25 cellular contexts compared by ENCODE assay signal in the genomic region with DNA sequence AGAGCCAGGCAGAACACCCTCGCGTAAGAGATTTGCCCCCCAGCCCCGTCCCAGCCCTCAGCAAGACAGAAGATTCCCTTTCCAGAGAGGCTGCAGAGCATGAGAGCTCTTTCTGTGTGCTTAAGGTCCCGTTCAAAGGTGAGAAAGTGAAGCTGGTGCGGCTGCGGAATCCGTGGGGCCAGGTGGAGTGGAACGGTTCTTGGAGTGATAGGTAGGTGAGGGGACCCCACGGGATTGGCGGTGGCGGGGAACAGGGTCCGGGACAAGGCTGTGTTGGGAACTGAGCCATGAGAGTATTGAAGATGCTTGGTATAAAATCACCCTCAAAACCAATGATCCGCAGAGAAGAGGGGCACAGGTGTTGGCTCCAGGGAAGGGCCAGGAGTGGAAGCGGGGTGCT.
"Had no signal": no experiment of that assay in that cellular context is flagged by ENCODE, and none has a peak within 500 bp of the region (broad histone marks: within the 10 kb centered on the region; RNA-seq: fewer than 3 reads in every experiment).

No MANE protein-coding gene starts in this region.

- H3K27me3 ChIP-seq: brain microvascular endothelial cell, cardiac muscle cell, SJSA1 had no signal

- H3K4me3 Mint-ChIP-seq: activated CD8-positive, alpha-beta T cell treated with anti-CD3 and anti-CD28 coated beads for 36 hours; activated naive CD8-positive, alpha-beta T cell; activated T-cell treated with anti-CD3 and anti-CD28 coated beads, Interleukin-2, amount 50 U/mL, for 24 hours; activated T-helper 1 cell treated with anti-CD3 and anti-CD28 coated beads, Interleukin-12 subunit alpha, Interleukin-12 subunit beta, Interleukin-2, Interleukin-4 antibody, amounts not matched to agents 30 ng/mL and 10 ng/mL and 1 ng/mL, durations not matched to agents 14 hours and 24 hours and 36 hours; T-helper 1 cell treated with Interleukin-12 subunit alpha and Interleukin-12 subunit beta and Interleukin-4 antibody, amounts not matched to agents 30 μg/mL and 1 μg/mL, for 36 hours had no signal

- H3K9me3 Mint-ChIP-seq: activated CD8-positive, alpha-beta T cell treated with anti-CD3 and anti-CD28 coated beads for 36 hours; activated T-cell treated with anti-CD3 and anti-CD28 coated beads, Interleukin-2, amount 50 U/mL, for 24 hours; activated T-helper 1 cell treated with anti-CD3 and anti-CD28 coated beads, Interleukin-12 subunit alpha, Interleukin-12 subunit beta, Interleukin-2, Interleukin-4 antibody, amounts not matched to agents 30 ng/mL and 10 ng/mL and 1 ng/mL, durations not matched to agents 14 hours and 24 hours and 36 hours; T-helper 1 cell treated with Interleukin-12 subunit alpha and Interleukin-12 subunit beta and Interleukin-4 antibody, amounts not matched to agents 30 μg/mL and 1 μg/mL, for 36 hours had no signal

- H3K9me3 ChIP-seq: SJSA1 had no signal

- H3K27ac Mint-ChIP-seq: activated CD8-positive, alpha-beta T cell treated with anti-CD3 and anti-CD28 coated beads for 36 hours; activated naive CD8-positive, alpha-beta T cell; activated T-cell treated with anti-CD3 and anti-CD28 coated beads, Interleukin-2, amount 50 U/mL, for 24 hours; activated T-helper 1 cell treated with anti-CD3 and anti-CD28 coated beads, Interleukin-12 subunit alpha, Interleukin-12 subunit beta, Interleukin-2, Interleukin-4 antibody, amounts not matched to agents 30 ng/mL and 10 ng/mL and 1 ng/mL, durations not matched to agents 14 hours and 24 hours and 36 hours; T-helper 1 cell treated with Interleukin-12 subunit alpha and Interleukin-12 subunit beta and Interleukin-4 antibody, amounts not matched to agents 30 μg/mL and 1 μg/mL, for 36 hours had no signal

- H3K36me3 ChIP-seq: brain microvascular endothelial cell, SJSA1 had no signal

- H3K4me3 ChIP-seq: cardiac muscle cell, SJSA1 had no signal

- FAIRE-seq: RCC 7860 had no signal

- H3K4me1 ChIP-seq: SJSA1 had no signal

- ATAC-seq: activated CD4-positive, CD25-positive, alpha-beta regulatory T cell treated with anti-CD3 and anti-CD28 coated beads, Interleukin-2, amount 50 U/mL, for 24 hours; activated CD8-positive, alpha-beta T cell treated with anti-CD3 and anti-CD28 coated beads for 36 hours; PC-3; SK-N-SH treated with all-trans-retinoic acid at 6 μM for 48 hours had no signal

- DNase-seq: activated CD4-positive, alpha-beta T cell treated with anti-CD3 and anti-CD28 coated beads for 4 hours; activated CD8-positive, alpha-beta T cell treated with anti-CD3 and anti-CD28 coated beads for 36 hours; activated effector memory CD4-positive, alpha-beta T cell treated with Interleukin-2 at 50 U/mL for 16 hours; activated naive CD4-positive, alpha-beta T cell; activated T-cell treated with anti-CD3 and anti-CD28 coated beads, Interleukin-2, amount 50 U/mL, for 24 hours; amygdala; brain microvascular endothelial cell; KG1; NCI-H1048; NCI-H146; NCI-H187 treated with DMSO at 0.1 percent for 48 hours; NCI-H2081 treated with DMSO at 0.1 percent for 48 hours; NCI-H446; NCI-H524; PC-3; SHP77; SW 1271 had no signal

- H3K27me3 Mint-ChIP-seq: activated CD8-positive, alpha-beta T cell treated with anti-CD3 and anti-CD28 coated beads for 36 hours; activated naive CD8-positive, alpha-beta T cell; activated T-cell treated with anti-CD3 and anti-CD28 coated beads, Interleukin-2, amount 50 U/mL, for 24 hours had no signal

- H3K27ac ChIP-seq: brain microvascular endothelial cell, cardiac muscle cell, SJSA1 had no signal
